8 cellular contexts compared by ENCODE assay signal in genomic region chr3:46488735-46489361, GRCh38. TPM values are rescaled to one million over a fixed set of nuclear protein-coding genes. Genes with fewer than 3 reads are reported as not detected.
DNase-seq lines count a peak whose midpoint lies in the region; ATAC-seq and TF ChIP-seq lines count a peak whose summit lies in the region.

No MANE protein-coding gene starts in this region.

- H3K4me3 ChIP-seq in Jurkat, Clone E6-1 (ENCODE audit: low read length): peak overlapping the region; percentile 33
- H3K4me3 ChIP-seq in Panc1 (ENCODE audit: low read depth in 2 of 2, low read length in 2 of 2): no peak overlapping the region

- BruUV-seq in Panc1 (replicated peaks; lab: Mats Ljungman, UMichigan): no TSS peak

- no peak overlapping the region for H3K4me3 Mint-ChIP-seq in nephron

- peak; percentile 96 for TF ChIP-seq CTCF in Panc1 (IDR thresholded peaks at IDR 0.05)
- peak; percentile 98 to 100 (median 100) for TF ChIP-seq CTCF in nephron (IDR thresholded peaks at IDR 0.05; ENCODE audit: unreplicated experiment in 3 of 3)

- POLR2A ChIA-PET in Panc1 (lab: Charles Lee): no interaction called here

- DNase-seq in DMS153 (lab: John Stamatoyannopoulos, UW): peak; percentile 82
- DNase-seq in Jurkat, Clone E6-1 (ENCODE audit: low read depth, low spot score): peak; percentile 89
- peak; percentile 72 for DNase-seq in Panc1 (ENCODE audit: low read depth, low spot score)
- peak; percentile 96 for DNase-seq in activated T-cell treated with anti-CD3 and anti-CD28 coated beads, Interleukin-2, amount 50 U/mL, for 48 hours
- DNase-seq in fibroblast of gingiva (ENCODE audit: low read depth): peak; percentile 77
- DNase-seq in stimulated activated naive CD4-positive, alpha-beta T cell (lab: John Stamatoyannopoulos, UW): peak; percentile 80 to 91 (median 84)

- H3K9me3 Mint-ChIP-seq in nephron: peaks cover 5% of the 10 kb centered on the region

- H3K27me3 Mint-ChIP-seq in nephron (ENCODE audit: low read depth): peaks cover 24% of the 10 kb centered on the region

- no peaks in the 10 kb centered on the region for H3K36me3 ChIP-seq in Panc1 (ENCODE audit: control insufficient read depth, insufficient read depth, low read length)

- no peak overlapping the region for H3K27ac ChIP-seq in Panc1 (ENCODE audit: low read length)

- no peak overlapping the region for H3K27ac Mint-ChIP-seq in nephron

- no peaks in the 10 kb centered on the region for H3K27me3 ChIP-seq in Panc1 (ENCODE audit: control insufficient read depth, insufficient read depth, low read length)

- H3K9me3 ChIP-seq in Panc1 (ENCODE audit: control insufficient read depth, insufficient read depth, low read depth, low read length): no peaks in the 10 kb centered on the region

- intact Hi-C loops in Panc1 (cut with micrococcal nuclease; ENCODE audit: unreplicated experiment): loop anchor here (2.0 to 5.0 kb wide), 2 partner anchors 70 to 143 kb away; no protein-coding TSS in a partner anchor

- CTCF ChIA-PET in Panc1 (lab: Charles Lee): interaction anchor here (0.7 to 2.3 kb wide), 5 partner anchors 13 to 420 kb away, joined by 3 to 26 read pairs (median 5); no protein-coding TSS in a partner anchor

- H3K4me1 Mint-ChIP-seq in nephron: peaks cover 30% of the 10 kb centered on the region

- in situ Hi-C loops in Panc1 (cut with HindIII; ENCODE audit: low pct_unique_long_range_greater_than_20kb, low sequenced_read_pairs): no loop called here

- no peaks in the 10 kb centered on the region for H3K36me3 Mint-ChIP-seq in nephron (ENCODE audit: low read depth)

- no peaks in the 10 kb centered on the region for H3K4me1 ChIP-seq in Panc1 (ENCODE audit: control insufficient read depth, insufficient read depth, low read length)

- ATAC-seq in GM21576 (IDR thresholded peaks at IDR 0.05; ENCODE audit: unreplicated experiment) (peak; percentile 91), Panc1 (peak; percentile 97)

RNA-seq across cellular contexts. Expression of gene RTP3, which starts 8.9 kb away (rescaled TPM):
- polyA plus RNA-seq in Jurkat, Clone E6-1 (2012; ENCODE audit: insufficient read depth, insufficient read length): not detected
- not detected for total RNA-seq in Panc1 (2021; ENCODE audit: unreplicated experiment)
- not detected for polyA plus RNA-seq in Panc1 (2012; ENCODE audit: insufficient read length)

RNA-seq across cellular contexts. Expression of gene LTF, which starts 24.1 kb away (rescaled TPM):
- polyA plus RNA-seq in Jurkat, Clone E6-1 (2012; ENCODE audit: insufficient read depth, insufficient read length): not detected
- not detected for total RNA-seq in Panc1 (2021; ENCODE audit: unreplicated experiment)
- polyA plus RNA-seq in Panc1 (2012; ENCODE audit: insufficient read length): not detected
